ENCODE assay signal across 8 cellular contexts in genomic region chr15:23035964-23036566, GRCh38. TPM values are rescaled to one million over a fixed set of nuclear protein-coding genes. Genes with fewer than 3 reads are reported as not detected.
DNase-seq lines count a peak whose midpoint lies in the region; ATAC-seq and TF ChIP-seq lines count a peak whose summit lies in the region.

No MANE protein-coding gene starts in this region.

- H3K36me3 ChIP-seq in CD4-positive, CD25-positive, alpha-beta regulatory T cell (ENCODE audit: control insufficient read depth, insufficient read depth, low read length) = peaks cover 31% of the 10 kb centered on the region
- H3K36me3 ChIP-seq in OCI-LY1 (ENCODE audit: insufficient read depth, low read length) = peaks cover 51% of the 10 kb centered on the region

- no peaks in the 10 kb centered on the region for H3K9me3 ChIP-seq in CD4-positive, CD25-positive, alpha-beta regulatory T cell (ENCODE audit: control insufficient read depth in 2 of 2, low read length in 2 of 2)
- H3K9me3 ChIP-seq in OCI-LY1 (ENCODE audit: low read length) = no peaks in the 10 kb centered on the region

- no peaks in the 10 kb centered on the region for H4K20me1 ChIP-seq in OCI-LY1 (ENCODE audit: insufficient read depth, low read length)

- H3K79me2 ChIP-seq in OCI-LY1 (ENCODE audit: insufficient read depth, low read length) = peaks cover 11% of the 10 kb centered on the region

- peak overlapping the region in 1 of 3 donors; percentile 50 for H3K27ac Mint-ChIP-seq in CD4-positive, CD25-positive, alpha-beta regulatory T cell
- H3K27ac Mint-ChIP-seq in glutamatergic neuron (ENCODE audit: unreplicated experiment) = no peak overlapping the region

- H3K4me1 ChIP-seq in CD4-positive, CD25-positive, alpha-beta regulatory T cell (ENCODE audit: control insufficient read depth, insufficient read depth, low read length, poor library complexity, severe bottlenecking) = peaks cover 19% of the 10 kb centered on the region
- peaks cover 22% of the 10 kb centered on the region for H3K4me1 ChIP-seq in OCI-LY1 (ENCODE audit: insufficient read depth, low read length, severe bottlenecking)

- H3K9me3 Mint-ChIP-seq in CD4-positive, CD25-positive, alpha-beta regulatory T cell = peaks cover 0 to 2% (median 0%) of the 10 kb centered on the region in 7 donors
- peaks cover 4% of the 10 kb centered on the region for H3K9me3 Mint-ChIP-seq in glutamatergic neuron (ENCODE audit: unreplicated experiment)

- no peak overlapping the region for H3K9ac ChIP-seq in OCI-LY1 (ENCODE audit: low read length)

- TF ChIP-seq CTCF in OCI-LY1 (IDR thresholded peaks at IDR 0.05; ENCODE audit: low read length) = peak; percentile 80
- peak; percentile 93 for TF ChIP-seq CTCF in glutamatergic neuron (IDR thresholded peaks at IDR 0.05; ENCODE audit: partially characterized antibody, unreplicated experiment)

- H3K27ac ChIP-seq in CD4-positive, CD25-positive, alpha-beta regulatory T cell (ENCODE audit: insufficient read depth, low read length, poor library complexity, severe bottlenecking) = no peak overlapping the region
- no peak overlapping the region for H3K27ac ChIP-seq in OCI-LY1 (ENCODE audit: low read depth, low read length, poor library complexity, severe bottlenecking)

- H3K27me3 ChIP-seq in CD4-positive, CD25-positive, alpha-beta regulatory T cell (ENCODE audit: control insufficient read depth, insufficient read depth, low read length) = no peaks in the 10 kb centered on the region
- H3K27me3 ChIP-seq in OCI-LY1 (ENCODE audit: insufficient read depth, low read length) = no peaks in the 10 kb centered on the region

- no peaks in the 10 kb centered on the region for H3K27me3 Mint-ChIP-seq in CD4-positive, CD25-positive, alpha-beta regulatory T cell
- peaks cover 2% of the 10 kb centered on the region for H3K27me3 Mint-ChIP-seq in glutamatergic neuron (ENCODE audit: unreplicated experiment)

- peak overlapping the region in 2 of 4 donors; percentile 27 to 83 for H3K4me3 Mint-ChIP-seq in CD4-positive, CD25-positive, alpha-beta regulatory T cell
- no peak overlapping the region for H3K4me3 Mint-ChIP-seq in glutamatergic neuron (ENCODE audit: unreplicated experiment)

- no peak overlapping the region for H2AFZ ChIP-seq in OCI-LY1 (ENCODE audit: low read length)

- H3K9me2 ChIP-seq in OCI-LY1 (ENCODE audit: low read depth, low read length) = no peaks in the 10 kb centered on the region

- peaks cover 30% of the 10 kb centered on the region for H3K36me3 Mint-ChIP-seq in CD4-positive, CD25-positive, alpha-beta regulatory T cell
- peaks cover 3% of the 10 kb centered on the region for H3K36me3 Mint-ChIP-seq in glutamatergic neuron (ENCODE audit: unreplicated experiment)

- H3K4me1 Mint-ChIP-seq in CD4-positive, CD25-positive, alpha-beta regulatory T cell = peaks cover 14 to 35% (median 21%) of the 10 kb centered on the region in 4 donors
- peaks cover 6% of the 10 kb centered on the region for H3K4me1 Mint-ChIP-seq in glutamatergic neuron (ENCODE audit: low read depth, unreplicated experiment)

- peak; percentile 23 to 63 (median 38) for DNase-seq in CD4-positive, CD25-positive, alpha-beta regulatory T cell
- peak; percentile 24 for DNase-seq in activated T-helper 9 cell treated with anti-CD3 and anti-CD28 coated beads, Interleukin-2, amount 50 U/mL, for 16 hours (ENCODE audit: low read depth)
- DNase-seq in glutamatergic neuron (peak; percentile 78), sciatic nerve (ENCODE audit: low spot score) (no peak)
- peak; percentile 70 for DNase-seq in stimulated activated CD4-positive, alpha-beta T cell treated with anti-CD3 and anti-CD28 coated beads, Interleukin-15, amount 100 ng/mL, for 24 hours

- intact Hi-C loops in sciatic nerve (cut with DNase I) = no loop called here

- no peak for ATAC-seq in CD4-positive, CD25-positive, alpha-beta regulatory T cell (ENCODE audit: low read depth in 2 of 2)
- peak; percentile 31 for ATAC-seq in GM18517 (IDR thresholded peaks at IDR 0.05; ENCODE audit: unreplicated experiment)
- no peak for ATAC-seq in sciatic nerve
- no peak for ATAC-seq in HG03432 (IDR thresholded peaks at IDR 0.05; ENCODE audit: unreplicated experiment)

- no peak overlapping the region for H3K4me2 ChIP-seq in OCI-LY1 (ENCODE audit: low read length)

- 0 out of 2 replicates have a peak, but pooled peaks cover 5% of the 10 kb centered on the region for H3F3A ChIP-seq in OCI-LY1 (ENCODE audit: insufficient read depth, low read length)

- H3K4me3 ChIP-seq in CD4-positive, CD25-positive, alpha-beta regulatory T cell (ENCODE audit: low read depth, low read length) = no peak overlapping the region
- no peak overlapping the region for H3K4me3 ChIP-seq in OCI-LY1 (ENCODE audit: low read depth, low read length, poor library complexity, severe bottlenecking)

RNA-seq across cellular contexts. Expression of gene TUBGCP5, which starts 3.3 kb away (rescaled TPM):
- 20.2 TPM for total RNA-seq in CD4-positive, CD25-positive, alpha-beta regulatory T cell
- polyA plus RNA-seq in CD4-positive, CD25-positive, alpha-beta regulatory T cell = 1 to 10 TPM; 5.0 to 9.3 (median 7.1) TPM
- total RNA-seq in glutamatergic neuron (ENCODE audit: unreplicated experiment) (15.6 TPM), sciatic nerve (23.5 TPM)

RNA-seq across cellular contexts. Expression of gene CYFIP1, which starts 55.9 kb away (rescaled TPM):
- total RNA-seq in CD4-positive, CD25-positive, alpha-beta regulatory T cell = 7.6 TPM
- 1 to 10 TPM; 1.1 to 3.1 (median 1.9) TPM for polyA plus RNA-seq in CD4-positive, CD25-positive, alpha-beta regulatory T cell
- total RNA-seq in glutamatergic neuron (ENCODE audit: unreplicated experiment) = 143 TPM
- total RNA-seq in sciatic nerve = 140 TPM

Comparison
In these comparisons a context has a peak if more than half of its experiments do, and no peak if none do; other contexts are left out.
1. RNA of gene CYFIP1, which starts 55.9 kb away (total RNA-seq): 143 TPM in glutamatergic neuron (single experiment) and 140 TPM in sciatic nerve (single experiment); 7.6 TPM in CD4-positive, CD25-positive, alpha-beta regulatory T cell (single experiment); every median in the first group is over 10 times any median in the second.